In genomic region chr11:22666700-22667439, GRCh38 we compare ENCODE assay signal across 9 cellular contexts. TPM values are rescaled to one million over a fixed set of nuclear protein-coding genes. Genes with fewer than 3 reads are reported as not detected.
DNase-seq lines count a peak whose midpoint lies in the region; ATAC-seq, FAIRE-seq and TF ChIP-seq lines count a peak whose summit lies in the region.
"Had no signal": no experiment of that assay in that cellular context is flagged by ENCODE, and none has a peak within 500 bp of the region (broad histone marks: within the 10 kb centered on the region; RNA-seq: fewer than 3 reads in every experiment).

No MANE protein-coding gene starts in this region.

- no peaks in the 10 kb centered on the region for H3K36me3 ChIP-seq in colonic mucosa
- H3K36me3 ChIP-seq in lower lobe of right lung: no peaks in the 10 kb centered on the region
- H3K36me3 ChIP-seq: SJSA1 had no signal

- FAIRE-seq in D721Med (lab: Jason Lieb, UNC): no peak

- H3K9ac ChIP-seq in colonic mucosa (ENCODE audit: low read depth in 2 of 2, low read length in 2 of 2): no peak overlapping the region

- TF ChIP-seq CTCF in GM12872 (IDR thresholded peaks at IDR 0.05; ENCODE audit: insufficient read depth, low read depth, low read length): peak; percentile 36; the same call in 2 of the 3 replicates
- TF ChIP-seq CTCF in colonic mucosa (IDR thresholded peaks at IDR 0.05): no peak
- TF ChIP-seq CTCF in lower lobe of right lung (IDR thresholded peaks at IDR 0.05): no peak
- TF ChIP-seq CTCF in D721Med (IDR thresholded peaks at IDR 0.05; ENCODE audit: insufficient read depth, missing control alignments): no peak

- H3K27ac ChIP-seq in colonic mucosa (no peak overlapping the region), lower lobe of right lung (no peak overlapping the region)
- H3K27ac ChIP-seq: SJSA1 had no signal

- H3K4me3 ChIP-seq in colonic mucosa (peak overlapping the region; percentile 36), lower lobe of right lung (peak overlapping the region; percentile 46)
- H3K4me3 ChIP-seq: SJSA1 had no signal

- peaks cover 8% of the 10 kb centered on the region for H3K27me3 ChIP-seq in colonic mucosa
- H3K27me3 ChIP-seq in lower lobe of right lung (ENCODE audit: low read depth): peaks cover 28% of the 10 kb centered on the region

- ATAC-seq in GM21737 (IDR thresholded peaks at IDR 0.05; ENCODE audit: unreplicated experiment) (peak; percentile 53), lower lobe of right lung (peak; percentile 59 to 75)
- peak; percentile 69 for ATAC-seq in stimulated activated naive CD8-positive, alpha-beta T cell treated with anti-CD3 and anti-CD28 coated beads, Interleukin-15, Interleukin-2, amounts not matched to agents 100 U/mL and 50 U/mL, for 24 hours

- H3K4me1 ChIP-seq in colonic mucosa (no peaks in the 10 kb centered on the region), lower lobe of right lung (no peaks in the 10 kb centered on the region)
- H3K4me1 ChIP-seq: SJSA1 had no signal

- intact Hi-C loops in colonic mucosa (cut with DNase I): no loop called here
- intact Hi-C loops in lower lobe of right lung (cut with DNase I): no loop called here

- DNase-seq in NCI-H2171 (lab: John Stamatoyannopoulos, UW): peak; percentile 72
- peak; percentile 21 for DNase-seq in colonic mucosa
- DNase-seq in lower lobe of right lung: peak; percentile 48
- DNase-seq in stimulated activated naive CD8-positive, alpha-beta T cell treated with anti-CD3 and anti-CD28 coated beads, Interleukin-15, Interleukin-2, amounts not matched to agents 100 U/mL and 50 U/mL, for 24 hours: peak; percentile 33
- no peak for DNase-seq in COR-L47 (lab: John Stamatoyannopoulos, UW)
- DNase-seq in D721Med (ENCODE audit: insufficient read length, low spot score): no peak

- no peaks in the 10 kb centered on the region for H3K9me3 ChIP-seq in colonic mucosa
- no peaks in the 10 kb centered on the region for H3K9me3 ChIP-seq in lower lobe of right lung
- H3K9me3 ChIP-seq: SJSA1 had no signal

RNA-seq across cellular contexts. Expression of gene GAS2, which starts 0.5 kb away (rescaled TPM):
- total RNA-seq in colonic mucosa (1 to 10 TPM; 1.6 to 2.3 TPM), lower lobe of right lung (2.6 TPM)

RNA-seq across cellular contexts. Expression of gene FANCF, which starts 41.2 kb away (rescaled TPM):
- total RNA-seq in colonic mucosa (10 to 100 TPM; 13.4 to 18.8 TPM), lower lobe of right lung (8.6 TPM)

Comparison
In these comparisons a context has a peak if more than half of its experiments do, and no peak if none do; other contexts are left out.
1. DNase-seq: peak in NCI-H2171 (single experiment), colonic mucosa (single experiment), lower lobe of right lung (single experiment) and stimulated activated naive CD8-positive, alpha-beta T cell treated with anti-CD3 and anti-CD28 coated beads, Interleukin-15, Interleukin-2, amounts not matched to agents 100 U/mL and 50 U/mL, for 24 hours (single experiment); none in COR-L47 (single experiment) and D721Med (single experiment).
2. Peak in every context shown above with its lines, with median percentiles within 50 percentile points of each other: ATAC-seq.